20 cellular contexts compared by ENCODE assay signal in the genomic region with DNA sequence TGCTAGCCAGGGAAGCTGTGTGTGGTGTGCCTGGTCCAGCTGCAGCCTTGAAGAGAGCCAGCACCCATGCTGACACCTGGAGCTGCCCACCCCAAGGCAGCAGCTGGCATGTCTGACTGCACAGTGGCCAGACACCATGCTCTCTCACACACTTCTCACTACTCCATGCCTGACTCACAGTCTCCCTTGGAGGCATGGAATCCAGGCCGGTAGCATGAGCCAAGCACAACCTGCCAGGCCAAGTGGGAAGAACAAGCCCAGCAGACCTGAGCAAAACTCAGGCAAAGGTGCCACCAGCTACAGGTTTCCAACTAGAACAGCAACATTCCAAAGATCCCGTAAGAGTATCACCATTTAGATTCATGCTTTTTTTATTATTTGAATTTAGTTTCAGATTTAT.
DNase-seq lines count a peak whose midpoint lies in the region; ATAC-seq and TF ChIP-seq lines count a peak whose summit lies in the region.
"Had no signal": no experiment of that assay in that cellular context is flagged by ENCODE, and none has a peak within 500 bp of the region (broad histone marks: within the 10 kb centered on the region; RNA-seq: fewer than 3 reads in every experiment).

No MANE protein-coding gene starts in this region.

- no peak overlapping the region for H2AK5ac ChIP-seq in mesendoderm (ENCODE audit: low read length)

- no peak overlapping the region for H3K4me3 ChIP-seq in BE2C (ENCODE audit: low read depth, low read length)
- H3K4me3 ChIP-seq in PC-9: 0 out of 2 replicates have a peak overlapping the region, but pooled peaks have one; percentile 8
- no peak overlapping the region for H3K4me3 ChIP-seq in mesendoderm (ENCODE audit: low read length)
- H3K4me3 ChIP-seq: BLaER1 treated with 17β-estradiol and CSF1 and Interleukin-3, amounts not matched to agents 10 nM and 100 nM had no signal

- no peak overlapping the region for H3K23ac ChIP-seq in mesendoderm (ENCODE audit: low read length)

- POLR2A ChIA-PET in PC-9 (lab: Charles Lee; ENCODE audit: unreplicated experiment): no interaction called here

- no peaks in the 10 kb centered on the region for H3K27me3 ChIP-seq in BE2C
- no peaks in the 10 kb centered on the region for H3K27me3 ChIP-seq in PC-9 (ENCODE audit: insufficient read depth, low read depth)
- H3K27me3 ChIP-seq in mesendoderm (ENCODE audit: insufficient read depth, low read length, poor library complexity): no peaks in the 10 kb centered on the region
- H3K27me3 ChIP-seq: BLaER1 treated with 17β-estradiol and CSF1 and Interleukin-3, amounts not matched to agents 10 nM and 100 nM had no signal

- no peaks in the 10 kb centered on the region for H3K9me2 ChIP-seq in PC-9 (ENCODE audit: insufficient read depth)

- H3K79me2 ChIP-seq in PC-9 (ENCODE audit: low read depth) (no peaks in the 10 kb centered on the region), mesendoderm (ENCODE audit: control insufficient read depth, insufficient read depth, low read length) (no peaks in the 10 kb centered on the region)

- intact Hi-C loops in PC-9 (cut with micrococcal nuclease; ENCODE audit: unreplicated experiment): no loop called here

- no CpG with 5 or more reads among the region's 2 CpGs for WGBS in mesendoderm (ENCODE audit: extremely low coverage, insufficient coverage, low lambda C conversion rate)

- no peak overlapping the region for H3K56ac ChIP-seq in mesendoderm (ENCODE audit: low read length)

- no peak overlapping the region for H2BK120ac ChIP-seq in mesendoderm (ENCODE audit: low read depth, low read length)

- ATAC-seq in GM18867 (IDR thresholded peaks at IDR 0.05; ENCODE audit: unreplicated experiment) (no peak), HG03442 (IDR thresholded peaks at IDR 0.05; ENCODE audit: unreplicated experiment) (no peak)
- no peak for ATAC-seq in activated CD4-positive, CD25-positive, alpha-beta regulatory T cell treated with anti-CD3 and anti-CD28 coated beads, Interleukin-2, amount 50 U/mL, for 24 hours

- H3K36me3 ChIP-seq in BE2C: no peaks in the 10 kb centered on the region
- no peaks in the 10 kb centered on the region for H3K36me3 ChIP-seq in PC-9 (ENCODE audit: low read depth)
- no peaks in the 10 kb centered on the region for H3K36me3 ChIP-seq in mesendoderm (ENCODE audit: control insufficient read depth, insufficient read depth, low read length)
- H3K36me3 ChIP-seq: BLaER1 treated with 17β-estradiol and CSF1 and Interleukin-3, amounts not matched to agents 10 nM and 100 nM had no signal

- TF ChIP-seq CTCF in BE2C (IDR thresholded peaks at IDR 0.05; ENCODE audit: low read depth, low read length) (no peak), PC-9 (conservative IDR thresholded peaks at IDR 0.05) (no peak)

- H3K4me2 ChIP-seq in PC-9 (peak overlapping the region; percentile 51; the same call in 1 of the 2 replicates), mesendoderm (ENCODE audit: low read length) (no peak overlapping the region)
- H3K4me2 ChIP-seq: BLaER1 treated with 17β-estradiol and CSF1 and Interleukin-3, amounts not matched to agents 10 nM and 100 nM; KMS-11 had no signal

- H4K8ac ChIP-seq in mesendoderm (ENCODE audit: low read depth, low read length): no peak overlapping the region

- no TSS peak for BruUV-seq in PC-9 (replicated peaks; lab: Mats Ljungman, UMichigan)

- H3K18ac ChIP-seq in mesendoderm (ENCODE audit: low read length): no peak overlapping the region

- H2BK5ac ChIP-seq in mesendoderm (ENCODE audit: low read length): no peak overlapping the region

- H3K9ac ChIP-seq in mesendoderm (ENCODE audit: low read length): no peak overlapping the region
- H3K9ac ChIP-seq: BLaER1 treated with 17β-estradiol and CSF1 and Interleukin-3, amounts not matched to agents 10 nM and 100 nM; KMS-11 had no signal

- peak overlapping the region; percentile 56 for H3K27ac ChIP-seq in PC-9
- H3K27ac ChIP-seq in mesendoderm (ENCODE audit: low read depth, low read length): no peak overlapping the region
- H3K27ac ChIP-seq: BLaER1 treated with 17β-estradiol and CSF1 and Interleukin-3, amounts not matched to agents 10 nM and 100 nM; KMS-11 had no signal

- H3K79me1 ChIP-seq in mesendoderm (ENCODE audit: low read length): no peaks in the 10 kb centered on the region

- no peak overlapping the region for H2AFZ ChIP-seq in PC-9

- H4K20me1 ChIP-seq in PC-9 (ENCODE audit: insufficient read depth): no peaks in the 10 kb centered on the region
- H4K20me1 ChIP-seq: BLaER1 treated with 17β-estradiol and CSF1 and Interleukin-3, amounts not matched to agents 10 nM and 100 nM had no signal

- CTCF ChIA-PET in PC-9 (lab: Charles Lee): no interaction called here

- no peaks in the 10 kb centered on the region for H3F3A ChIP-seq in PC-9 (ENCODE audit: insufficient read depth, low read depth)

- H2BK15ac ChIP-seq in mesendoderm (replicated peaks; ENCODE audit: low read depth): no peak overlapping the region

- no peak overlapping the region for H3K4ac ChIP-seq in mesendoderm (ENCODE audit: low read depth, low read length)

- H3K4me1 ChIP-seq in BE2C (no peaks in the 10 kb centered on the region), PC-9 (replicated peaks; ENCODE audit: insufficient read depth) (peaks cover 17% of the 10 kb centered on the region), mesendoderm (ENCODE audit: control insufficient read depth, low read depth, low read length) (no peaks in the 10 kb centered on the region)
- H3K4me1 ChIP-seq: BLaER1 treated with 17β-estradiol and CSF1 and Interleukin-3, amounts not matched to agents 10 nM and 100 nM; Caco-2 had no signal

- DNase-seq in BE2C (peak; percentile 15), H4 (ENCODE audit: low spot score) (peak; percentile 7), PC-9 (peak; percentile 69 to 82), mesendoderm (peak; percentile 1)
- DNase-seq: Caco-2; CD4-positive, alpha-beta T cell; DMS79; NCI-H1092; NCI-H1417 treated with DMSO at 0.1 percent for 48 hours; NCI-H1694 treated with DMSO at 0.1 percent for 48 hours; NCI-H2081; NCI-H2227 treated with DMSO at 0.1 percent for 48 hours; NCI-H526 treated with DMSO at 0.1 percent for 48 hours; OCI-M1; T-helper 1 cell had no signal

- H3K9me3 ChIP-seq in BE2C (no peaks in the 10 kb centered on the region), PC-9 (ENCODE audit: insufficient read depth, low read depth) (no peaks in the 10 kb centered on the region)
- H3K9me3 ChIP-seq: Caco-2 had no signal

- H4K5ac ChIP-seq in mesendoderm (ENCODE audit: low read length): no peak overlapping the region

Comparison
In these comparisons a context has a peak if more than half of its experiments do, and no peak if none do; other contexts are left out.
1. DNase-seq: peak in every context shown above with its lines; median percentile 76 in PC-9; 15 in BE2C; 7 in H4; 1 in mesendoderm.